25 cellular contexts compared by ENCODE assay signal in the genomic region with DNA sequence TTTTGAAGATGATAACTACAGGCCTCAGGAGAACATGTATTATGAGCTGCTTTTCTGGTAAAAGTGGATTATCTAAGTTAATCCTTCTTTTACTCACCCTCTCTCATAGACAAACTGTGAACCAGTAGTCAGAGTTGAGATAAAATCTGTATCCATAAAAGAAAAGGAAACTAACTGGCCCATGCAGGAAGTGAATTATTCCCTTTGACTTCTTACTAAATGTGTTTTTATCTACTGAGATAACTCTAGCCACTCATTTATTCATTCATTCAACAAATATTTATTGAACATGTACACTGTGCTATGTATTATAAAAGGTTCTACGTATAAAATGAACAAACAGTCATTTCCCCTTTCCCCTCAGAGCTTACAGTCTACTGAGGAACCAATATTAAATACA. TPM values are rescaled to one million over a fixed set of nuclear protein-coding genes. Genes with fewer than 3 reads are reported as not detected.
DNase-seq lines count a peak whose midpoint lies in the region; ATAC-seq and TF ChIP-seq lines count a peak whose summit lies in the region.
"Had no signal": no experiment of that assay in that cellular context is flagged by ENCODE, and none has a peak within 500 bp of the region (broad histone marks: within the 10 kb centered on the region; RNA-seq: fewer than 3 reads in every experiment).

No MANE protein-coding gene starts in this region.

- H3K4me3 ChIP-seq in PC-3 (ENCODE audit: low read length) (no peak overlapping the region), fibroblast of villous mesenchyme (ENCODE audit: low read depth, low read length) (no peak overlapping the region)
- H3K4me3 ChIP-seq: GM12878 had no signal

- no peaks in the 10 kb centered on the region for H3K79me2 ChIP-seq in PC-3 (ENCODE audit: low read length)

- intact Hi-C loops in activated CD4-positive, alpha-beta T cell treated with anti-CD3 and anti-CD28 coated beads, Interleukin-2, amount 10 ng/mL, durations not matched to agents 24 days and 14 days (cut with micrococcal nuclease) = no loop called here
- intact Hi-C loops in PC-3 (cut with micrococcal nuclease) = no loop called here

- POLR2A ChIA-PET in PC-3 (lab: Charles Lee; ENCODE audit: unreplicated experiment) = interaction anchor here (0.7 kb wide), 1 partner anchor 46 kb away, joined by 14 read pairs; no protein-coding TSS in a partner anchor

- H3K4me3 Mint-ChIP-seq in activated CD4-positive, alpha-beta T cell treated with anti-CD3 and anti-CD28 coated beads, Interleukin-2, amount 10 ng/mL, durations not matched to agents 24 days and 14 days = no peak overlapping the region
- H3K4me3 Mint-ChIP-seq in stimulated activated memory B cell treated with anti-CD40 and anti-IgM and Interleukin-4, amounts not matched to agents 10 μg/mL and 1 μg/mL and 100 μg/mL, for 72 hours = no peak overlapping the region
- H3K4me3 Mint-ChIP-seq: CD4-positive, CD25-positive, alpha-beta regulatory T cell had no signal

- H3K4me1 ChIP-seq in PC-3 (ENCODE audit: insufficient read depth, low read length) = no peaks in the 10 kb centered on the region

- no peaks in the 10 kb centered on the region for H3F3A ChIP-seq in PC-3 (ENCODE audit: low read length, unreplicated experiment)

- no peak overlapping the region for H3K27ac Mint-ChIP-seq in activated CD4-positive, alpha-beta T cell treated with anti-CD3 and anti-CD28 coated beads, Interleukin-2, amount 10 ng/mL, durations not matched to agents 24 days and 14 days
- H3K27ac Mint-ChIP-seq in stimulated activated memory B cell treated with anti-CD40 and anti-IgM and Interleukin-4, amounts not matched to agents 10 μg/mL and 1 μg/mL and 100 μg/mL, for 72 hours = no peak overlapping the region
- H3K27ac Mint-ChIP-seq: CD4-positive, CD25-positive, alpha-beta regulatory T cell had no signal

- peak; percentile 64 for ATAC-seq in PC-3
- no peak for ATAC-seq in GM18907 (IDR thresholded peaks at IDR 0.05; ENCODE audit: unreplicated experiment)
- no peak for ATAC-seq in GM21529 (IDR thresholded peaks at IDR 0.05; ENCODE audit: unreplicated experiment)
- no peak for ATAC-seq in stimulated activated memory B cell treated with anti-CD40 and anti-IgM and Interleukin-4, amounts not matched to agents 10 μg/mL and 1 μg/mL and 100 μg/mL, for 72 hours
- ATAC-seq: GM12878 had no signal

- peak; percentile 3 for DNase-seq in activated CD4-positive, alpha-beta T cell treated with anti-CD3 and anti-CD28 coated beads, Interleukin-2, amount 10 ng/mL, durations not matched to agents 24 days and 14 days
- no peak for DNase-seq in activated CD4-positive, alpha-beta T cell treated with anti-CD3 and anti-CD28 coated beads for 48 hours
- DNase-seq in PC-3 (no peak), fibroblast of villous mesenchyme (ENCODE audit: low read depth) (peak; percentile 52), NCI-H1048 (lab: John Stamatoyannopoulos, UW) (no peak)
- DNase-seq: 8988T; BE2C; CD4-positive, CD25-positive, alpha-beta regulatory T cell; COR-L47; DMS 273 treated with DMSO at 0.1 percent for 48 hours; DND-41; H7; NCI-H1092; NCI-H146; NCI-H2029 treated with DMSO at 0.1 percent for 48 hours; NCI-H2171; NCI-H446 treated with DMSO at 0.1 percent for 48 hours; NCI-H748 treated with DMSO at 0.1 percent for 48 hours; RPMI8226; SHP77 treated with DMSO at 0.1 percent for 48 hours had no signal

- H2AFZ ChIP-seq in PC-3 (ENCODE audit: low read length) = no peak overlapping the region

- H3K36me3 Mint-ChIP-seq in activated CD4-positive, alpha-beta T cell treated with anti-CD3 and anti-CD28 coated beads, Interleukin-2, amount 10 ng/mL, durations not matched to agents 24 days and 14 days (ENCODE audit: low read depth) = peaks cover 21% of the 10 kb centered on the region
- H3K36me3 Mint-ChIP-seq in stimulated activated memory B cell treated with anti-CD40 and anti-IgM and Interleukin-4, amounts not matched to agents 10 μg/mL and 1 μg/mL and 100 μg/mL, for 72 hours = peaks cover 20% of the 10 kb centered on the region

- no peaks in the 10 kb centered on the region for H3K9me3 Mint-ChIP-seq in activated CD4-positive, alpha-beta T cell treated with anti-CD3 and anti-CD28 coated beads, Interleukin-2, amount 10 ng/mL, durations not matched to agents 24 days and 14 days
- H3K9me3 Mint-ChIP-seq in stimulated activated memory B cell treated with anti-CD40 and anti-IgM and Interleukin-4, amounts not matched to agents 10 μg/mL and 1 μg/mL and 100 μg/mL, for 72 hours = no peaks in the 10 kb centered on the region
- H3K9me3 Mint-ChIP-seq: CD4-positive, CD25-positive, alpha-beta regulatory T cell had no signal

- TF ChIP-seq CTCF in PC-3 (conservative IDR thresholded peaks at IDR 0.05; ENCODE audit: low read depth, low read length) (no peak), fibroblast of villous mesenchyme (IDR thresholded peaks at IDR 0.05; ENCODE audit: insufficient read depth, low read depth, low read length) (no peak)

- CTCF ChIA-PET in PC-3 (lab: Charles Lee) = no interaction called here

- no peak overlapping the region for H3K27ac ChIP-seq in PC-3 (ENCODE audit: low read length)
- H3K27ac ChIP-seq: KMS-11 had no signal

- H3K4me2 ChIP-seq in PC-3 (ENCODE audit: low read length) = no peak overlapping the region
- H3K4me2 ChIP-seq: KMS-11 had no signal

- H3K27me3 ChIP-seq in PC-3 (ENCODE audit: low read length) = no peaks in the 10 kb centered on the region
- H3K27me3 ChIP-seq: BE2C had no signal

- no peak overlapping the region for H3K9ac ChIP-seq in PC-3 (ENCODE audit: low read length)
- H3K9ac ChIP-seq: KMS-11 had no signal

- H3K9me3 ChIP-seq in PC-3 (ENCODE audit: low read length) = no peaks in the 10 kb centered on the region
- H3K9me3 ChIP-seq: BE2C had no signal

- no peaks in the 10 kb centered on the region for H3K9me2 ChIP-seq in PC-3 (replicated peaks; ENCODE audit: low read length)

- H4K20me1 ChIP-seq in PC-3 (ENCODE audit: low read length) = no peaks in the 10 kb centered on the region

- peaks cover 12% of the 10 kb centered on the region; the same call in 1 of the 2 replicates for H3K36me3 ChIP-seq in PC-3 (ENCODE audit: low read depth, low read length)

- H3K4me1 Mint-ChIP-seq in activated CD4-positive, alpha-beta T cell treated with anti-CD3 and anti-CD28 coated beads, Interleukin-2, amount 10 ng/mL, durations not matched to agents 24 days and 14 days = no peaks in the 10 kb centered on the region
- no peaks in the 10 kb centered on the region for H3K4me1 Mint-ChIP-seq in stimulated activated memory B cell treated with anti-CD40 and anti-IgM and Interleukin-4, amounts not matched to agents 10 μg/mL and 1 μg/mL and 100 μg/mL, for 72 hours

- H3K27me3 Mint-ChIP-seq in activated CD4-positive, alpha-beta T cell treated with anti-CD3 and anti-CD28 coated beads, Interleukin-2, amount 10 ng/mL, durations not matched to agents 24 days and 14 days = no peaks in the 10 kb centered on the region
- no peaks in the 10 kb centered on the region for H3K27me3 Mint-ChIP-seq in stimulated activated memory B cell treated with anti-CD40 and anti-IgM and Interleukin-4, amounts not matched to agents 10 μg/mL and 1 μg/mL and 100 μg/mL, for 72 hours
- H3K27me3 Mint-ChIP-seq: CD4-positive, CD25-positive, alpha-beta regulatory T cell had no signal

- BruUV-seq in PC-3 (replicated peaks; lab: Mats Ljungman, UMichigan) = no TSS peak

RNA-seq across cellular contexts. Expression of a gene that starts 10.0 kb away (rescaled TPM):
- 8.1 and 9.0 TPM in 2 replicates for total RNA-seq in activated CD4-positive, alpha-beta T cell treated with anti-CD3 and anti-CD28 coated beads, Interleukin-2, amount 10 ng/mL, durations not matched to agents 24 days and 14 days
- 6.6 and 8.9 TPM in 2 replicates for total RNA-seq in PC-3 (2014; rRNA removed)
- total RNA-seq in fibroblast of villous mesenchyme = 11.3 and 13.0 TPM in 2 replicates

RNA-seq across cellular contexts. Expression of a gene that starts 32.5 kb away (rescaled TPM):
- not detected in 2 replicates for total RNA-seq in activated CD4-positive, alpha-beta T cell treated with anti-CD3 and anti-CD28 coated beads, Interleukin-2, amount 10 ng/mL, durations not matched to agents 24 days and 14 days
- total RNA-seq in PC-3 (2014; rRNA removed) (1.1 and 1.6 TPM in 2 replicates), fibroblast of villous mesenchyme (3.0 and 3.9 TPM in 2 replicates)
- total RNA-seq: CD4-positive, CD25-positive, alpha-beta regulatory T cell; GM12878 had no signal

Comparison
In these comparisons a context has a peak if more than half of its experiments do, and no peak if none do; other contexts are left out.
1. DNase-seq: peak in activated CD4-positive, alpha-beta T cell treated with anti-CD3 and anti-CD28 coated beads, Interleukin-2, amount 10 ng/mL, durations not matched to agents 24 days and 14 days (single experiment) and fibroblast of villous mesenchyme (single experiment); none in activated CD4-positive, alpha-beta T cell treated with anti-CD3 and anti-CD28 coated beads for 48 hours (single experiment), PC-3 (single experiment) and NCI-H1048 (single experiment).